1 cellular context compared by ENCODE assay signal in the genomic region with DNA sequence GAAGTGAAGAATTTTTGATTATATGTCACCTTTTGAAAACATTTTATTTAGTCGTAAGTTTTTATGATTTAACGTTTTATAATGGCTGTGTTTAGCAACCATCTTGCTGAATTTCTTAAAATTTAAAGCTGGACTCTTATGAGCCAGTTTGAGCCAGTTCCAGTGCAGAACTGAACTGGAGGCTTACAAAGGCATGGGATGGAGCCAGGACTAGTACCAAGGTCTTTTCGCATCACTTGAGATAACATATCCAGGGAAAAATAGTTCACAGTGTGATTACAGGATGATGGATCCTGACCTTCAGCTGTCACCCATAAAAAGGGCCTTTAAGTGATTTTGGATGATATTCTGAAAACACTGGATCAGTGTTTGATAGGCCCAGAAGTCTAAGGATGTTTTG.
TF ChIP-seq lines count a peak whose summit lies in the region.

No MANE protein-coding gene starts in this region.

TF ChIP-seq in WTC11, 78 proteins besides CTCF, POLR2A, EP300 and RAD21 (continued from another document):
- TF ChIP-seq TEAD4 (CRISPR knock-in tag; IDR thresholded peaks at IDR 0.05) = no peak
- no peak for TF ChIP-seq RORB (CRISPR knock-in tag; IDR thresholded peaks at IDR 0.05)
- TF ChIP-seq, protein P1, sequence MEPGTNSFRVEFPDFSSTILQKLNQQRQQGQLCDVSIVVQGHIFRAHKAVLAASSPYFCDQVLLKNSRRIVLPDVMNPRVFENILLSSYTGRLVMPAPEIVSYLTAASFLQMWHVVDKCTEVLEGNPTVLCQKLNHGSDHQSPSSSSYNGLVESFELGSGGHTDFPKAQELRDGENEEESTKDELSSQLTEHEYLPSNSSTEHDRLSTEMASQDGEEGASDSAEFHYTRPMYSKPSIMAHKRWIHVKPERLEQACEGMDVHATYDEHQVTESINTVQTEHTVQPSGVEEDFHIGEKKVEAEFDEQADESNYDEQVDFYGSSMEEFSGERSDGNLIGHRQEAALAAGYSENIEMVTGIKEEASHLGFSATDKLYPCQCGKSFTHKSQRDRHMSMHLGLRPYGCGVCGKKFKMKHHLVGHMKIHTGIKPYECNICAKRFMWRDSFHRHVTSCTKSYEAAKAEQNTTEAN (CRISPR knock-in tag; IDR thresholded peaks at IDR 0.05) = no peak
TF ChIP-seq in WTC11: peak in this region for 0.
